ENCODE assay signal across 20 cellular contexts in the genomic region with DNA sequence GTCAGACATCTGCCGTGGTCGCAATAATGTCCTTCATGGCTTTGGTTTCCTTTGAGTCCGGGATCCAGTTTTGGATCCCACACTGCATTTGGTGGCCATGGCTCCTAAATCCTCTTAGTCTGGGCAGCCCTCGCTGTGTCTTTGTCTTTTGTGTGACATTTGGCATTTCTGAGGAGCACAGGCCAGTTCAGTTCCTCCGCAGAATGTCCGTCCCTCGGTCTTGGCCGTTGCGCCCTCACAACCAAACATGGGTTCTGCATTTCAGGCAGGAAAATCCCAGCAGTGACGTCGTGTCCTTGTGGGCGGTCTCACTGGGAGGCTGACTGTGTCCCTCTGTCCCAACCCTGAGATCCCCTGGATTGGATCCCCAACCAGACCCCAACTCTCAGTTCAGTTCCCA.
"Had no signal": no experiment of that assay in that cellular context is flagged by ENCODE, and none has a peak within 500 bp of the region (broad histone marks: within the 10 kb centered on the region; RNA-seq: fewer than 3 reads in every experiment).

No MANE protein-coding gene starts in this region.

- H3K9me3 Mint-ChIP-seq: mesothelial cell of epicardium had no signal

- DNase-seq: dermis blood vessel endothelial cell; erythroblast; immature natural killer cell; left ventricle myocardium inferior; lower lobe of right lung; natural killer cell; nucleus accumbens; spleen; stimulated activated CD4-positive, alpha-beta T cell treated with anti-CD3 and anti-CD28 coated beads, Interleukin-15, amount 100 ng/mL, for 24 hours; stimulated activated CD4-positive, alpha-beta T cell treated with anti-CD3 and anti-CD28 coated beads, Interleukin-1b, Interleukin-23, amount 100 ng/mL, for 48 hours; stimulated activated CD4-positive, alpha-beta T cell treated with anti-CD3 and anti-CD28 coated beads, Interleukin-4, amount 100 ng/mL, for 24 hours; stimulated activated naive B cell treated with anti-CD40 and anti-IgM and Interleukin-4, amounts not matched to agents 10 μg/mL and 1 μg/mL and 100 μg/mL, for 72 hours; stimulated activated naive CD8-positive, alpha-beta T cell treated with anti-CD3 and anti-CD28 coated beads, Interleukin-15, amount 100 ng/mL, for 72 hours; testis; transverse colon had no signal

- H3K36me3 Mint-ChIP-seq: immature natural killer cell; mesothelial cell of epicardium; natural killer cell; stimulated activated naive B cell treated with anti-CD40 and anti-IgM and Interleukin-4, amounts not matched to agents 10 μg/mL and 1 μg/mL and 100 μg/mL, for 72 hours had no signal

- H3K27ac Mint-ChIP-seq: immature natural killer cell; memory B cell; mesothelial cell of epicardium; natural killer cell; stimulated activated naive B cell treated with anti-CD40 and anti-IgM and Interleukin-4, amounts not matched to agents 10 μg/mL and 1 μg/mL and 100 μg/mL, for 72 hours had no signal

- H3K4me3 Mint-ChIP-seq: immature natural killer cell; memory B cell; mesothelial cell of epicardium; natural killer cell; neural crest cell; stimulated activated naive B cell treated with anti-CD40 and anti-IgM and Interleukin-4, amounts not matched to agents 10 μg/mL and 1 μg/mL and 100 μg/mL, for 72 hours; stimulated activated naive CD8-positive, alpha-beta T cell treated with anti-CD3 and anti-CD28 coated beads, Interleukin-15, amount 100 ng/mL, for 72 hours had no signal

- H3K4me1 Mint-ChIP-seq: immature natural killer cell; mesothelial cell of epicardium; natural killer cell; neural crest cell; stimulated activated naive B cell treated with anti-CD40 and anti-IgM and Interleukin-4, amounts not matched to agents 10 μg/mL and 1 μg/mL and 100 μg/mL, for 72 hours; stimulated activated naive CD8-positive, alpha-beta T cell treated with anti-CD3 and anti-CD28 coated beads, Interleukin-15, amount 100 ng/mL, for 72 hours had no signal

- ATAC-seq: foreskin keratinocyte; lower lobe of right lung; natural killer cell; sciatic nerve; stimulated activated naive B cell treated with anti-CD40 and anti-IgM and Interleukin-4, amounts not matched to agents 10 μg/mL and 1 μg/mL and 100 μg/mL, for 72 hours; stimulated activated naive CD8-positive, alpha-beta T cell treated with anti-CD3 and anti-CD28 coated beads, Interleukin-15, amount 100 ng/mL, for 72 hours had no signal
